In genomic region chr3:125481786-125482185, GRCh38 we compare ENCODE assay signal across 22 cellular contexts.
"Had no signal": no experiment of that assay in that cellular context is flagged by ENCODE, and none has a peak within 500 bp of the region (broad histone marks: within the 10 kb centered on the region; RNA-seq: fewer than 3 reads in every experiment).

No MANE protein-coding gene starts in this region.

- DNase-seq: colonic mucosa; dermis blood vessel endothelial cell; effector CD4-positive, alpha-beta T cell; endodermal cell; gastrocnemius medialis; glutamatergic neuron; left colon; left ventricle myocardium superior; naive B cell; occipital lobe; spleen; stimulated activated CD4-positive, alpha-beta T cell treated with anti-CD3 and anti-CD28 coated beads, Interleukin-15, amount 100 ng/mL, for 24 hours; stimulated activated CD4-positive, alpha-beta T cell treated with anti-CD3 and anti-CD28 coated beads, Interleukin-1b, Interleukin-23, amount 100 ng/mL, for 48 hours; stimulated activated CD4-positive, alpha-beta T cell treated with anti-CD3 and anti-CD28 coated beads, Interleukin-4, amount 100 ng/mL, for 24 hours; tibial artery; upper lobe of right lung had no signal

- H3K27me3 ChIP-seq: colonic mucosa, gastrocnemius medialis, spleen, tibial artery, upper lobe of right lung, vagina had no signal

- H3K4me1 ChIP-seq: colonic mucosa, gastrocnemius medialis, parathyroid adenoma, prostate gland, spleen, tibial artery, upper lobe of right lung, vagina had no signal

- H3K9me3 ChIP-seq: colonic mucosa, gastrocnemius medialis, prostate gland, spleen, tibial artery, upper lobe of right lung, vagina had no signal

- H3K4me3 ChIP-seq: colonic mucosa, gastrocnemius medialis, lung, prostate gland, spleen, tibial artery, upper lobe of right lung, vagina had no signal

- H3K36me3 ChIP-seq: colonic mucosa, prostate gland had no signal

- H3K9ac ChIP-seq: parathyroid adenoma had no signal

- ATAC-seq: gastrocnemius medialis; left ventricle myocardium superior; sciatic nerve; stimulated activated memory B cell treated with anti-CD40 and anti-IgM and Interleukin-4, amounts not matched to agents 10 μg/mL and 1 μg/mL and 100 μg/mL, for 72 hours; upper lobe of right lung had no signal

- H3K27ac ChIP-seq: colonic mucosa, gastrocnemius medialis, parathyroid adenoma, prostate gland, tibial artery, upper lobe of right lung, vagina had no signal
